9 cellular contexts compared by ENCODE assay signal in the genomic region with DNA sequence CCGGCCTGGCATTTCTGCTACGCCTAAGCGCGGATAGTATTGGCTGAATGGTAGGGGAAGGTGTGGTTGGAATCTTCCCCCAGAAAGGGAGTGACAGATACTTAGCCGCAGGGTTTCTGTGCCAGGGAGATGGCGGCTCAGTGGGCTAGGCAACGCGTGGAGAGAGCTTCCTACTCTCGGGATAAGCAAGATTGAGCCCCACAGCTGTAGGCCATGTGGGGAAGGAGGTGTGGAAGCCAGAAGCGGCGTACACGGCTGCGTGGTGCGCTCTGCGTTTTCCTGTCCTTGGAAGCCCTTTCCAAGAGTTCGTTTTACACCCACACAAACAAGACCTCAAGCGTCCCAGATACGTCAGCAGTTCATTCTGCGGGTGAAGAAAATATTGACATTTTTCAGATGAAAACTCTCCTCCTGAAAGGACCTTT. TPM values are rescaled to one million over a fixed set of nuclear protein-coding genes. Genes with fewer than 3 reads are reported as not detected.
DNase-seq lines count a peak whose midpoint lies in the region; ATAC-seq and TF ChIP-seq lines count a peak whose summit lies in the region.
"Had no signal": no experiment of that assay in that cellular context is flagged by ENCODE, and none has a peak within 500 bp of the region (broad histone marks: within the 10 kb centered on the region; RNA-seq: fewer than 3 reads in every experiment).

No MANE protein-coding gene starts in this region.

- H3K36me3 Mint-ChIP-seq in dendritic cell treated with granulocyte-macrophage colony-stimulating factor and Interleukin-4, amounts not matched to agents 40 ng/mL and 50 ng/mL, for 4 days (ENCODE audit: low read depth): peaks cover 16% of the 10 kb centered on the region

- no peaks in the 10 kb centered on the region for H3K36me3 ChIP-seq in lower lobe of right lung

- peak; percentile 67 to 74 for ATAC-seq in lower lobe of right lung

- DNase-seq in GM04504 (ENCODE audit: low read depth) (peak; percentile 46), HCEC 1CT (peak; percentile 38), NB4 (ENCODE audit: low read depth) (peak; percentile 56), lower lobe of right lung (peak; percentile 60), HK-2 (ENCODE audit: unreplicated experiment) (no peak)
- DNase-seq in activated CD4-positive, CD25-positive, alpha-beta regulatory T cell treated with anti-CD3 and anti-CD28 coated beads, Interleukin-2, amount 50 U/mL, for 72 hours: peak; percentile 32
- DNase-seq in stimulated activated CD8-positive, alpha-beta memory T cell treated with anti-CD3 and anti-CD28 coated beads, Interleukin-12 subunit alpha, Interleukin-12 subunit beta, amount 100 ng/mL, for 4 hours (ENCODE audit: low read depth): peak; percentile 3

- no peak for TF ChIP-seq CTCF in NB4 (IDR thresholded peaks at IDR 0.05; ENCODE audit: low read depth, low read length)
- no peak for TF ChIP-seq CTCF in lower lobe of right lung (IDR thresholded peaks at IDR 0.05)

- peak overlapping the region; percentile 94 for H3K4me3 Mint-ChIP-seq in dendritic cell treated with granulocyte-macrophage colony-stimulating factor and Interleukin-4, amounts not matched to agents 40 ng/mL and 50 ng/mL, for 4 days

- H3K9me3 Mint-ChIP-seq in dendritic cell treated with granulocyte-macrophage colony-stimulating factor and Interleukin-4, amounts not matched to agents 40 ng/mL and 50 ng/mL, for 4 days: no peaks in the 10 kb centered on the region

- H3K27me3 ChIP-seq in lower lobe of right lung (ENCODE audit: low read depth): no peaks in the 10 kb centered on the region

- peaks cover 25% of the 10 kb centered on the region for H3K27me3 Mint-ChIP-seq in dendritic cell treated with granulocyte-macrophage colony-stimulating factor and Interleukin-4, amounts not matched to agents 40 ng/mL and 50 ng/mL, for 4 days

- intact Hi-C loops in dendritic cell treated with granulocyte-macrophage colony-stimulating factor and Interleukin-4, amounts not matched to agents 40 ng/mL and 50 ng/mL, for 4 days (cut with micrococcal nuclease): no loop called here
- intact Hi-C loops in lower lobe of right lung (cut with DNase I): no loop called here

- H3K27ac ChIP-seq in lower lobe of right lung: peak overlapping the region; percentile 81

- no peak for TF ChIP-seq POLR2A in NB4 (IDR thresholded peaks at IDR 0.05; ENCODE audit: extremely low read depth, insufficient read length)

- no peaks in the 10 kb centered on the region for H3K9me3 ChIP-seq in lower lobe of right lung

- H3K4me1 ChIP-seq in lower lobe of right lung: peaks cover 9% of the 10 kb centered on the region

- peak overlapping the region; percentile 85 for H3K27ac Mint-ChIP-seq in dendritic cell treated with granulocyte-macrophage colony-stimulating factor and Interleukin-4, amounts not matched to agents 40 ng/mL and 50 ng/mL, for 4 days

- peaks cover 28% of the 10 kb centered on the region for H3K4me1 Mint-ChIP-seq in dendritic cell treated with granulocyte-macrophage colony-stimulating factor and Interleukin-4, amounts not matched to agents 40 ng/mL and 50 ng/mL, for 4 days (ENCODE audit: low read depth)

- H3K4me3 ChIP-seq in NB4 (ENCODE audit: low read depth, low read length) (peak overlapping the region; percentile 67), lower lobe of right lung (peak overlapping the region; percentile 79)

RNA-seq across cellular contexts. Expression of gene GPAT3, which starts 0.4 kb away (rescaled TPM):
- total RNA-seq in lower lobe of right lung: 5.9 TPM
- total RNA-seq: frontal cortex had no signal

RNA-seq across cellular contexts. Expression of gene ABRAXAS1, which starts 50.6 kb away (rescaled TPM):
- total RNA-seq in lower lobe of right lung: 14.7 TPM
